14 cellular contexts compared by ENCODE assay signal in genomic region chr2:68755071-68755470, GRCh38. TPM values are rescaled to one million over a fixed set of nuclear protein-coding genes. Genes with fewer than 3 reads are reported as not detected.
A peak's percentile ranks its signal among the peaks of the same experiment; 100 is the strongest.
DNase-seq lines count a peak whose midpoint lies in the region; ATAC-seq and TF ChIP-seq lines count a peak whose summit lies in the region.
"Had no signal": no experiment of that assay in that cellular context is flagged by ENCODE, and none has a peak within 500 bp of the region (broad histone marks: within the 10 kb centered on the region; RNA-seq: fewer than 3 reads in every experiment).

No MANE protein-coding gene starts in this region.

- no peaks in the 10 kb centered on the region for H3K27me3 Mint-ChIP-seq in activated naive CD8-positive, alpha-beta T cell treated with anti-CD3 and anti-CD28 coated beads, Interleukin-2, amount 50 U/mL, for 24 hours

- H3K36me3 ChIP-seq in DND-41 (ENCODE audit: insufficient read depth, low read length) = peaks cover 11% of the 10 kb centered on the region
- H3K36me3 ChIP-seq: tibial nerve had no signal

- no peak overlapping the region for H3K4me3 Mint-ChIP-seq in activated naive CD8-positive, alpha-beta T cell treated with anti-CD3 and anti-CD28 coated beads, Interleukin-2, amount 50 U/mL, for 24 hours

- H3K9me3 ChIP-seq in DND-41 (ENCODE audit: insufficient read depth, low read length, severe bottlenecking) = peaks cover 5% of the 10 kb centered on the region
- H3K9me3 ChIP-seq: tibial nerve had no signal

- peaks cover 51% of the 10 kb centered on the region for H3K79me2 ChIP-seq in DND-41 (ENCODE audit: insufficient read depth, low read length)

- H3K36me3 Mint-ChIP-seq in activated naive CD8-positive, alpha-beta T cell treated with anti-CD3 and anti-CD28 coated beads, Interleukin-2, amount 50 U/mL, for 24 hours (ENCODE audit: low read depth) = peaks cover 55% of the 10 kb centered on the region

- 0 out of 3 replicates have a peak, but pooled peaks have one; percentile 37 for ATAC-seq in DND-41 (ENCODE audit: insufficient read depth, low read depth)
- ATAC-seq in activated naive CD8-positive, alpha-beta T cell treated with anti-CD3 and anti-CD28 coated beads, Interleukin-2, amount 50 U/mL, for 24 hours = no peak
- no peak for ATAC-seq in GM18511 (IDR thresholded peaks at IDR 0.05; ENCODE audit: unreplicated experiment)

- H2AFZ ChIP-seq in DND-41 (ENCODE audit: low read depth, low read length) = no peak overlapping the region

- H3K4me2 ChIP-seq in DND-41 (ENCODE audit: insufficient read depth, low read length) = 0 out of 2 replicates have a peak overlapping the region, but pooled peaks have one; percentile 11

- peak overlapping the region; percentile 71 for H3K27ac ChIP-seq in DND-41 (ENCODE audit: low read length)
- H3K27ac ChIP-seq: 22Rv1, tibial nerve had no signal

- no peak for TF ChIP-seq CTCF in DND-41 (IDR thresholded peaks at IDR 0.05; ENCODE audit: borderline replicate concordance, extremely low read depth, low read length, poor library complexity, severe bottlenecking)

- H3K9ac ChIP-seq in DND-41 (ENCODE audit: low read depth, low read length) = peak overlapping the region; percentile 27

- H3K27ac Mint-ChIP-seq in activated naive CD8-positive, alpha-beta T cell treated with anti-CD3 and anti-CD28 coated beads, Interleukin-2, amount 50 U/mL, for 24 hours = peak overlapping the region; percentile 82

- no peaks in the 10 kb centered on the region for H4K20me1 ChIP-seq in DND-41 (ENCODE audit: insufficient read depth, low read length)

- no peak overlapping the region for H3K4me3 ChIP-seq in DND-41 (ENCODE audit: low read depth in 1 of 2, low read length in 2 of 2)
- H3K4me3 ChIP-seq: tibial nerve had no signal

- peaks cover 61% of the 10 kb centered on the region for H3K4me1 ChIP-seq in DND-41 (ENCODE audit: insufficient read depth, low read length)

- DNase-seq in DMS153 treated with DMSO at 0.1 percent for 48 hours (lab: John Stamatoyannopoulos, UW; ENCODE audit: unreplicated experiment) = peak; percentile 22
- no peak for DNase-seq in DMS153 (lab: John Stamatoyannopoulos, UW)
- no peak for DNase-seq in DND-41
- DNase-seq in activated naive CD8-positive, alpha-beta T cell treated with anti-CD3 and anti-CD28 coated beads, Interleukin-2, amount 50 U/mL, for 24 hours = no peak
- peak; percentile 61 to 72 for DNase-seq in lung microvascular endothelial cell (ENCODE audit: low read depth in 2 of 2)
- DNase-seq in SW 1271 (lab: John Stamatoyannopoulos, UW) = no peak
- DNase-seq in activated CD4-positive, CD25-positive, alpha-beta regulatory T cell treated with anti-CD3 and anti-CD28 coated beads, Interleukin-2, amount 50 U/mL, for 72 hours = no peak
- DNase-seq: COR-L47; NCI-H1092; NCI-H446 treated with DMSO at 0.1 percent for 48 hours; stimulated activated CD4-positive, alpha-beta T cell treated with anti-CD3 and anti-CD28 coated beads, Interleukin-12 subunit alpha, Interleukin-12 subunit beta, amount 100 ng/mL, for 4 hours had no signal

- no peaks in the 10 kb centered on the region for H3K27me3 ChIP-seq in DND-41 (ENCODE audit: insufficient read depth, low read length, poor library complexity)
- H3K27me3 ChIP-seq: tibial nerve had no signal

- H3K9me3 Mint-ChIP-seq in activated naive CD8-positive, alpha-beta T cell treated with anti-CD3 and anti-CD28 coated beads, Interleukin-2, amount 50 U/mL, for 24 hours = peaks cover 17% of the 10 kb centered on the region

- peaks cover 85% of the 10 kb centered on the region for H3K4me1 Mint-ChIP-seq in activated naive CD8-positive, alpha-beta T cell treated with anti-CD3 and anti-CD28 coated beads, Interleukin-2, amount 50 U/mL, for 24 hours

RNA-seq across cellular contexts. Expression of gene ARHGAP25, which starts 20.5 kb away (rescaled TPM):
- total RNA-seq in lung microvascular endothelial cell = 8.9 and 10.1 TPM in 2 replicates

Comparison
In these comparisons a context has a peak if more than half of its experiments do, and no peak if none do; other contexts are left out.
1. DNase-seq: peak in DMS153 treated with DMSO at 0.1 percent for 48 hours (single experiment) and lung microvascular endothelial cell (2 of 2); none in DMS153 (single experiment), DND-41 (single experiment), activated naive CD8-positive, alpha-beta T cell treated with anti-CD3 and anti-CD28 coated beads, Interleukin-2, amount 50 U/mL, for 24 hours (single experiment), SW 1271 (0 of 2) and activated CD4-positive, CD25-positive, alpha-beta regulatory T cell treated with anti-CD3 and anti-CD28 coated beads, Interleukin-2, amount 50 U/mL, for 72 hours (single experiment).